ENCODE assay signal across 13 cellular contexts in genomic region chr2:218381916-218382366, GRCh38. TPM values are rescaled to one million over a fixed set of nuclear protein-coding genes. Genes with fewer than 3 reads are reported as not detected.
A peak's percentile ranks its signal among the peaks of the same experiment; 100 is the strongest.
DNase-seq lines count a peak whose midpoint lies in the region; ATAC-seq lines count a peak whose summit lies in the region.
"Had no signal": no experiment of that assay in that cellular context is flagged by ENCODE, and none has a peak within 500 bp of the region (broad histone marks: within the 10 kb centered on the region; RNA-seq: fewer than 3 reads in every experiment).

Gene SLC11A1 (plus strand): TSS chr2:218382273. CDS start chr2:218382369, 96 bp downstream.

- H3K27me3 Mint-ChIP-seq in IgD-negative memory B cell, result no peaks in the 10 kb centered on the region
- peaks cover 6% of the 10 kb centered on the region for H3K27me3 Mint-ChIP-seq in stimulated activated memory B cell treated with anti-CD40 and anti-IgM and Interleukin-4, amounts not matched to agents 10 μg/mL and 1 μg/mL and 100 μg/mL, for 72 hours
- H3K27me3 Mint-ChIP-seq: CD4-positive, alpha-beta T cell had no signal

- peak within 1 kb of the TSS in 3 of 4 donors; percentile 65 to 67 (median 67) for H3K4me3 Mint-ChIP-seq in IgD-negative memory B cell
- no peak within 1 kb of the TSS for H3K4me3 Mint-ChIP-seq in stimulated activated memory B cell treated with anti-CD40 and anti-IgM and Interleukin-4, amounts not matched to agents 10 μg/mL and 1 μg/mL and 100 μg/mL, for 72 hours
- H3K4me3 Mint-ChIP-seq: CD4-positive, alpha-beta T cell had no signal

- peak within 1 kb of the TSS in 2 of 3 donors; percentile 66 to 94 for H3K27ac Mint-ChIP-seq in IgD-negative memory B cell
- peak within 1 kb of the TSS; percentile 4 for H3K27ac Mint-ChIP-seq in stimulated activated memory B cell treated with anti-CD40 and anti-IgM and Interleukin-4, amounts not matched to agents 10 μg/mL and 1 μg/mL and 100 μg/mL, for 72 hours
- H3K27ac Mint-ChIP-seq: CD4-positive, alpha-beta T cell had no signal

- peaks cover 2% of the 10 kb centered on the region for H3K36me3 Mint-ChIP-seq in IgD-negative memory B cell
- no peaks in the 10 kb centered on the region for H3K36me3 Mint-ChIP-seq in stimulated activated memory B cell treated with anti-CD40 and anti-IgM and Interleukin-4, amounts not matched to agents 10 μg/mL and 1 μg/mL and 100 μg/mL, for 72 hours

- no peaks in the 10 kb centered on the region for H3K9me3 Mint-ChIP-seq in IgD-negative memory B cell
- H3K9me3 Mint-ChIP-seq in stimulated activated memory B cell treated with anti-CD40 and anti-IgM and Interleukin-4, amounts not matched to agents 10 μg/mL and 1 μg/mL and 100 μg/mL, for 72 hours, result no peaks in the 10 kb centered on the region
- H3K9me3 Mint-ChIP-seq: CD4-positive, alpha-beta T cell had no signal

- DNase-seq in medulla oblongata (ENCODE audit: extremely low spot score), result peak; percentile 79
- no peak for DNase-seq in GM03348 (ENCODE audit: low spot score)
- no peak for DNase-seq in activated CD4-positive, alpha-beta T cell treated with anti-CD3 and anti-CD28 coated beads, Interleukin-2, amount 50 U/mL, for 4 hours
- DNase-seq in stimulated activated CD4-positive, alpha-beta T cell treated with anti-CD3 and anti-CD28 coated beads, Interleukin-1b, Interleukin-23, amount 100 ng/mL, for 48 hours, result no peak
- DNase-seq in NCI-H2107 (lab: John Stamatoyannopoulos, UW), result no peak
- DNase-seq: activated naive CD4-positive, alpha-beta T cell; CD4-positive, alpha-beta T cell; GM23248; NCI-H524 treated with DMSO at 0.1 percent for 48 hours; SJCRH30 had no signal

- peak; percentile 32 for ATAC-seq in esophagus mucosa
- ATAC-seq in stimulated activated memory B cell treated with anti-CD40 and anti-IgM and Interleukin-4, amounts not matched to agents 10 μg/mL and 1 μg/mL and 100 μg/mL, for 72 hours, result peak; percentile 29

- H3K4me1 Mint-ChIP-seq in IgD-negative memory B cell, result peaks cover 1 to 7% (median 6%) of the 10 kb centered on the region in 3 donors
- H3K4me1 Mint-ChIP-seq in stimulated activated memory B cell treated with anti-CD40 and anti-IgM and Interleukin-4, amounts not matched to agents 10 μg/mL and 1 μg/mL and 100 μg/mL, for 72 hours, result peaks cover 12% of the 10 kb centered on the region

RNA-seq across cellular contexts. Expression of gene SLC11A1, which starts in this region (rescaled TPM):
- polyA plus RNA-seq in IgD-negative memory B cell, result 1.3 TPM
- 3.5 TPM for total RNA-seq in esophagus mucosa
- total RNA-seq: GM23248 had no signal
